1 cellular context compared by ENCODE assay signal in the genomic region with DNA sequence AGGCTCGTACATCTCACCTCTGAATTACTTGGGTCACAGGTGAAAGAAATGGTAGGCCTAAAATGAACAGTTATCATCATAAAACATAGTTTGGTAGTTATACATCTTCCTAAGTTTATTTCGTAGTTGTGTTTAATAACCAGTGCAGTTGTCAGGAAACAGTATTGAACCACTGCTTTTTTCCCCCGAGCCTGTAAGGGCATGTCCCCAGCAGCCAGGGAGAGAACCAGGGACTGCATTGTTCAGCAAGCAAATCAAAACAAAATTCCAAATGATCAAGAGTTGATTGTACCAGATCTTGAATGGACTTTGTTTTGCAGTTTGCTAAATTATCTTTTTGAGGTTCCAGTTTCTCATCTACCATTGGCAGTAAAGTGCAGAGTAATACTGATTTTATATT.
TF ChIP-seq lines count a peak whose summit lies in the region.

No MANE protein-coding gene starts in this region.

TF ChIP-seq in IMR-90, 13 proteins besides CTCF, POLR2A, EP300 and RAD21:
- no peak for TF ChIP-seq CEBPB (IDR thresholded peaks at IDR 0.05; ENCODE audit: low read depth, low read length)
- TF ChIP-seq SMC3 (IDR thresholded peaks at IDR 0.05; ENCODE audit: low read depth, low read length), result no peak
- no peak for TF ChIP-seq NFE2L2 (IDR thresholded peaks at IDR 0.05; ENCODE audit: low read depth, low read length)
- no peak for TF ChIP-seq MAZ (IDR thresholded peaks at IDR 0.05; ENCODE audit: borderline replicate concordance, low read depth, low read length)
- TF ChIP-seq RFX5 (IDR thresholded peaks at IDR 0.05; ENCODE audit: low read depth, low read length), result no peak
- TF ChIP-seq RCOR1 (IDR thresholded peaks at IDR 0.05; ENCODE audit: insufficient replicate concordance, low read length), result no peak
- no peak for TF ChIP-seq ELK1 (IDR thresholded peaks at IDR 0.05; ENCODE audit: borderline replicate concordance, low read depth, low read length)
- TF ChIP-seq BHLHE40 (IDR thresholded peaks at IDR 0.05; ENCODE audit: low read depth, low read length), result no peak
- TF ChIP-seq MXI1 (IDR thresholded peaks at IDR 0.05; ENCODE audit: borderline replicate concordance, low read depth, low read length), result no peak
- TF ChIP-seq FOS (IDR thresholded peaks at IDR 0.05; ENCODE audit: low read depth, low read length), result no peak
- TF ChIP-seq USF2 (IDR thresholded peaks at IDR 0.05; ENCODE audit: low read depth, low read length), result no peak
- no peak for TF ChIP-seq MAFK (IDR thresholded peaks at IDR 0.05; ENCODE audit: low read depth, low read length)
- TF ChIP-seq CHD1 (IDR thresholded peaks at IDR 0.05; ENCODE audit: low read depth, low read length), result no peak
